Comparison of ENCODE assay signal across 10 cellular contexts in genomic region chr11:2088746-2089535, GRCh38. TPM values are rescaled to one million over a fixed set of nuclear protein-coding genes. Genes with fewer than 3 reads are reported as not detected.
DNase-seq lines count a peak whose midpoint lies in the region; ATAC-seq and TF ChIP-seq lines count a peak whose summit lies in the region.
"Had no signal": no experiment of that assay in that cellular context is flagged by ENCODE, and none has a peak within 500 bp of the region (broad histone marks: within the 10 kb centered on the region; RNA-seq: fewer than 3 reads in every experiment).

No MANE protein-coding gene starts in this region.

- H3K4me3 Mint-ChIP-seq in activated CD4-positive, alpha-beta memory T cell treated with anti-CD3 and anti-CD28 coated beads for 36 hours = no peak overlapping the region

- TF ChIP-seq CTCF in BJ (IDR thresholded peaks at IDR 0.05; ENCODE audit: insufficient read depth, low read depth, low read length) = peak; percentile 16; the same call in 1 of the 2 replicates
- 0 out of 3 replicates have a peak, but pooled peaks have one; percentile 17 for TF ChIP-seq CTCF in GM12872 (IDR thresholded peaks at IDR 0.05; ENCODE audit: insufficient read depth, low read depth, low read length)
- no peak for TF ChIP-seq CTCF in lower lobe of right lung (IDR thresholded peaks at IDR 0.05)

- H3K4me3 ChIP-seq in BJ (ENCODE audit: low read depth, low read length) (no peak overlapping the region), lower lobe of right lung (no peak overlapping the region)

- CTCF ChIA-PET in BJ (lab: Yijun Ruan, JAX) = interaction anchor here (1.1 to 3.1 kb wide), 3 partner anchors 14 to 62 kb away, joined by 3 to 11 read pairs (median 3); no protein-coding TSS in a partner anchor
- CTCF ChIA-PET in activated CD4-positive, alpha-beta memory T cell treated with anti-CD3 and anti-CD28 coated beads for 36 hours (lab: Charles Lee) = interaction anchor here (0.6 to 2.6 kb wide), 8 partner anchors 12 to 551 kb away, joined by 3 to 7 read pairs (median 4); no protein-coding TSS in a partner anchor

- POLR2A ChIA-PET in BJ (lab: Charles Lee) = no interaction called here
- POLR2A ChIA-PET in activated CD4-positive, alpha-beta memory T cell treated with anti-CD3 and anti-CD28 coated beads for 36 hours (lab: Charles Lee) = no interaction called here

- peaks cover 19% of the 10 kb centered on the region for H3K27me3 Mint-ChIP-seq in activated CD4-positive, alpha-beta memory T cell treated with anti-CD3 and anti-CD28 coated beads for 36 hours

- no peak for ATAC-seq in lower lobe of right lung
- ATAC-seq in HG02981 (IDR thresholded peaks at IDR 0.05; ENCODE audit: unreplicated experiment) = no peak
- no peak for ATAC-seq in GM21825 (IDR thresholded peaks at IDR 0.05; ENCODE audit: unreplicated experiment)
- ATAC-seq in HG03135 (IDR thresholded peaks at IDR 0.05; ENCODE audit: unreplicated experiment) = no peak

- H3K4me1 Mint-ChIP-seq in activated CD4-positive, alpha-beta memory T cell treated with anti-CD3 and anti-CD28 coated beads for 36 hours (ENCODE audit: low read depth) = peaks cover 9% of the 10 kb centered on the region

- DNase-seq in BJ (ENCODE audit: low read depth) = no peak
- DNase-seq in activated CD4-positive, alpha-beta memory T cell treated with anti-CD3 and anti-CD28 coated beads for 36 hours = peak; percentile 31
- DNase-seq in lower lobe of right lung = peak; percentile 11
- DNase-seq in putamen (ENCODE audit: low spot score) = no peak
- DNase-seq: amygdala, NCI-H1436 treated with DMSO at 0.1 percent for 48 hours had no signal

- no peaks in the 10 kb centered on the region for H3K4me1 ChIP-seq in lower lobe of right lung

- H3K27ac Mint-ChIP-seq in activated CD4-positive, alpha-beta memory T cell treated with anti-CD3 and anti-CD28 coated beads for 36 hours = no peak overlapping the region

- peaks cover 4% of the 10 kb centered on the region for H3K9me3 ChIP-seq in lower lobe of right lung

- no peak overlapping the region for H3K27ac ChIP-seq in lower lobe of right lung

- H3K27me3 ChIP-seq in BJ (ENCODE audit: control insufficient read depth, insufficient read depth, low read length) (no peaks in the 10 kb centered on the region), lower lobe of right lung (ENCODE audit: low read depth) (peaks cover 10% of the 10 kb centered on the region)

- H3K36me3 ChIP-seq in BJ (ENCODE audit: control insufficient read depth, insufficient read depth, low read length) = no peaks in the 10 kb centered on the region
- no peaks in the 10 kb centered on the region for H3K36me3 ChIP-seq in lower lobe of right lung

- intact Hi-C loops in activated CD4-positive, alpha-beta memory T cell treated with anti-CD3 and anti-CD28 coated beads for 36 hours (cut with micrococcal nuclease) = no loop called here
- intact Hi-C loops in lower lobe of right lung (cut with DNase I) = no loop called here

- H3K9me3 Mint-ChIP-seq in activated CD4-positive, alpha-beta memory T cell treated with anti-CD3 and anti-CD28 coated beads for 36 hours = peaks cover 7% of the 10 kb centered on the region

- no peaks in the 10 kb centered on the region for H3K36me3 Mint-ChIP-seq in activated CD4-positive, alpha-beta memory T cell treated with anti-CD3 and anti-CD28 coated beads for 36 hours

RNA-seq across cellular contexts. Expression of gene IGF2, which starts 50.2 kb away (rescaled TPM):
- polyA plus RNA-seq in BJ (2011; rRNA removed) = 20.3 and 20.4 TPM in 2 replicates
- polyA minus RNA-seq in BJ (2011; rRNA and poly(A)+ RNA removed) = 32.1 and 98.2 TPM in 2 replicates
- 10 to 100 TPM; 26.5 to 27.0 TPM for total RNA-seq in activated CD4-positive, alpha-beta memory T cell treated with anti-CD3 and anti-CD28 coated beads for 36 hours
- total RNA-seq in lower lobe of right lung = 33.9 TPM

Comparison
In these comparisons a context has a peak if more than half of its experiments do, and no peak if none do; other contexts are left out.
1. DNase-seq: peak in activated CD4-positive, alpha-beta memory T cell treated with anti-CD3 and anti-CD28 coated beads for 36 hours (single experiment) and lower lobe of right lung (single experiment); none in BJ (single experiment) and putamen (single experiment).